Comparison of ENCODE assay signal across 8 cellular contexts in the genomic region with DNA sequence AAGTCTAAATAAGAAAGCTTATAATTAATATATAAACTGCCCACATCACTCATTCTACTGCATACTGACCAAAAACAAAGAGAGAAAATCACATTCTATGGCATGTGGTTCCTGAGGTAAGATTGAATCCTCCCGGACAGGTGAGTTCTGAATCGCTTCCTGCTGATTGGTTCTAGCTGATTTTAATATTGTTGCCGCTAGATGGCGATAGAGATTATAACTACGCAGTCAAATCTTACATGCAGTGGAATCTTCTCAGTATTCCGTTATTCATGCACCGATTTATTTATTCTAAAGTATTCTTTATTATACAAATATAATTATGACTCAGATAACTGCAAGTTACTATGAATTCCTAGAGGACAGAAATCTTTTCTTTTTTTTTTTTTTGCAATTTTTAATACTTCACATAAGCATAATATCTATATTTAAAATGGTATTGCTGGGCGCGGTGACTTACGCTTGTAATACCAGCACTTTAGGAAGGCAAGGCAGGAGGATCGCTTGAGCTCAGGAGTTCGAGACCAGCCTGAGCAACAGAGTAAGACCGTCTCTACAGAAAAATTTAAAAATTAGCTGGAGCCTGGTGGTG. TPM values are rescaled to one million over a fixed set of nuclear protein-coding genes. Genes with fewer than 3 reads are reported as not detected.
DNase-seq lines count a peak whose midpoint lies in the region; ATAC-seq, FAIRE-seq and TF ChIP-seq lines count a peak whose summit lies in the region.

No MANE protein-coding gene starts in this region.

- H3K27ac ChIP-seq in A549 = no peak overlapping the region
- H3K27ac ChIP-seq in HEK293 (ENCODE audit: extremely low read depth, low read depth, low read length) = no peak overlapping the region
- H3K27ac ChIP-seq in mesenchymal stem cell (ENCODE audit: low read length, poor library complexity, severe bottlenecking) = no peak overlapping the region

- H3K79me2 ChIP-seq in Loucy (ENCODE audit: insufficient read depth, low read length) = no peaks in the 10 kb centered on the region

- WGBS in A549 (ENCODE audit: missing lambda C conversion rate) = 23% methylated on average over 13 of the region's 13 CpGs
- WGBS in mesenchymal stem cell = 51% methylated on average over 8 of the region's 13 CpGs

- no peak overlapping the region for H3K4me3 ChIP-seq in A549
- H3K4me3 ChIP-seq in GM06990 (replicated peaks; ENCODE audit: low read depth, low read length) = no peak overlapping the region
- no peak overlapping the region for H3K4me3 ChIP-seq in HEK293 (ENCODE audit: low read depth, low read length)
- H3K4me3 ChIP-seq in Loucy (ENCODE audit: low read length, poor library complexity, severe bottlenecking) = no peak overlapping the region
- no peak overlapping the region for H3K4me3 ChIP-seq in mesenchymal stem cell (ENCODE audit: insufficient read depth in 1 of 2, low read depth in 1 of 2, low read length in 2 of 2)

- DNase-seq in A549 (ENCODE audit: low read depth in 1 of 2, low spot score in 1 of 2) (peak; percentile 70 to 71), GM06990 (ENCODE audit: extremely low read depth, insufficient read length) (peak; percentile 15), RPMI7951 (ENCODE audit: low read depth) (peak; percentile 63), mesenchymal stem cell (peak; percentile 61)
- peak; percentile 45 to 55 (median 47) for DNase-seq in effector memory CD8-positive, alpha-beta T cell

- H3K9ac ChIP-seq in Loucy (ENCODE audit: low read depth, low read length, poor library complexity, severe bottlenecking) (no peak overlapping the region), mesenchymal stem cell (ENCODE audit: low read length) (no peak overlapping the region)

- CTCF ChIA-PET in A549 (lab: Yijun Ruan, JAX) = interaction anchor here (0.6 to 7.3 kb wide), 34 partner anchors 9 to 1739 kb away, joined by 3 to 128 read pairs (median 4); a partner anchor contains a TSS
- CTCF ChIA-PET in HEK293 (lab: Yijun Ruan, JAX) = interaction anchor here (0.5 to 5.6 kb wide), 36 partner anchors 8 to 1208 kb away, joined by 3 to 84 read pairs (median 4); a partner anchor contains a TSS

- no peak for FAIRE-seq in A549 (lab: Jason Lieb, UNC)

- no peak overlapping the region for H2AK5ac ChIP-seq in mesenchymal stem cell (ENCODE audit: low read length, severe bottlenecking)

- peaks cover 3 to 4% of the 10 kb centered on the region in 2 donors for H3K4me1 Mint-ChIP-seq in effector memory CD8-positive, alpha-beta T cell (ENCODE audit: low read depth in 2 of 2)

- H3K14ac ChIP-seq in mesenchymal stem cell (ENCODE audit: low read length in 2 of 2) = no peak overlapping the region

- TF ChIP-seq EP300 in A549 (IDR thresholded peaks at IDR 0.05) = no peak

- H4K8ac ChIP-seq in mesenchymal stem cell (ENCODE audit: low read length) = no peak overlapping the region

- H3K27me3 Mint-ChIP-seq in effector memory CD8-positive, alpha-beta T cell = peaks cover 12 to 23% of the 10 kb centered on the region in 2 donors

- 0 out of 2 replicates have a peak, but pooled peaks cover 2% of the 10 kb centered on the region for H3F3A ChIP-seq in Loucy (ENCODE audit: low read depth)

- H2BK5ac ChIP-seq in mesenchymal stem cell (ENCODE audit: low read depth, low read length, poor library complexity, severe bottlenecking) = no peak overlapping the region

- no peak overlapping the region for H3K23ac ChIP-seq in mesenchymal stem cell (ENCODE audit: low read length in 2 of 2)

- no peak overlapping the region for H3K18ac ChIP-seq in mesenchymal stem cell (ENCODE audit: low read depth in 1 of 2, low read length in 2 of 2)

- H3K4ac ChIP-seq in mesenchymal stem cell (ENCODE audit: low read depth in 1 of 2, low read length in 2 of 2) = no peak overlapping the region

- no peak overlapping the region for H3K4me3 Mint-ChIP-seq in effector memory CD8-positive, alpha-beta T cell

- no peaks in the 10 kb centered on the region for H3K9me2 ChIP-seq in Loucy (replicated peaks; ENCODE audit: low read depth, low read length)

- H3K36me3 ChIP-seq in GM06990 (ENCODE audit: control insufficient read depth, insufficient read depth, low read length) (no peaks in the 10 kb centered on the region), HEK293 (ENCODE audit: control insufficient read depth in 2 of 2, insufficient read depth in 1 of 2, low read length in 2 of 2) (no peaks in the 10 kb centered on the region), Loucy (ENCODE audit: insufficient read depth, low read length) (no peaks in the 10 kb centered on the region), mesenchymal stem cell (ENCODE audit: control insufficient read depth in 1 of 2, insufficient read depth in 2 of 2, low read depth in 1 of 2, low read length in 2 of 2) (no peaks in the 10 kb centered on the region)

- peak; percentile 75 to 76 for TF ChIP-seq RAD21 in A549 (conservative IDR thresholded peaks at IDR 0.05 in 1 of 2, IDR thresholded peaks at IDR 0.05 in 1 of 2)

- POLR2A ChIA-PET in A549 (lab: Yijun Ruan, JAX) (interaction anchor here (0.6 kb wide), 1 partner anchor 678 kb away, joined by 3 read pairs; no protein-coding TSS in a partner anchor), HEK293 (lab: Yijun Ruan, JAX) (no interaction called here)

- no peak overlapping the region for H3K27ac Mint-ChIP-seq in effector memory CD8-positive, alpha-beta T cell

- H2BK120ac ChIP-seq in mesenchymal stem cell (ENCODE audit: low read depth, low read length) = no peak overlapping the region

- H2BK12ac ChIP-seq in mesenchymal stem cell (ENCODE audit: low read length in 2 of 2) = no peak overlapping the region

- H4K20me1 ChIP-seq in Loucy (ENCODE audit: insufficient read depth, low read length, poor library complexity, severe bottlenecking) = no peaks in the 10 kb centered on the region

- no peaks in the 10 kb centered on the region for H3K9me3 Mint-ChIP-seq in effector memory CD8-positive, alpha-beta T cell

- TF ChIP-seq CTCF in A549 (IDR thresholded peaks at IDR 0.05) (peak; percentile 91), GM06990 (IDR thresholded peaks at IDR 0.05; ENCODE audit: insufficient read depth, low read length, poor library complexity, severe bottlenecking) (peak; percentile 53), HEK293 (tag by site-specific recombination; IDR thresholded peaks at IDR 0.05) (peak; percentile 18; the same call in 1 of the 2 replicates), Loucy (conservative IDR thresholded peaks at IDR 0.05; ENCODE audit: low read length) (peak; percentile 79)

- ATAC-seq in A549 (peak; percentile 65 to 94; a peak in 3 of 6 replicates), HG03095 (IDR thresholded peaks at IDR 0.05; ENCODE audit: unreplicated experiment) (no peak)
- ATAC-seq in effector memory CD8-positive, alpha-beta T cell (replicated peaks) = peak; percentile 82

- no peak overlapping the region for H2AFZ ChIP-seq in Loucy (ENCODE audit: low read length)
- no peak overlapping the region for H2AFZ ChIP-seq in mesenchymal stem cell (ENCODE audit: low read depth, low read length)

- no peak overlapping the region for H2BK15ac ChIP-seq in mesenchymal stem cell (ENCODE audit: low read depth, poor library complexity, severe bottlenecking)

- H3K79me1 ChIP-seq in mesenchymal stem cell (replicated peaks; ENCODE audit: low read length, poor library complexity, severe bottlenecking) = no peaks in the 10 kb centered on the region

- H3K4me1 ChIP-seq in A549 (peaks cover 5% of the 10 kb centered on the region; the same call in 1 of the 3 replicates), HEK293 (ENCODE audit: control insufficient read depth, insufficient read depth, low read length) (no peaks in the 10 kb centered on the region), Loucy (ENCODE audit: insufficient read depth, low read length, poor library complexity, severe bottlenecking) (peaks cover 8% of the 10 kb centered on the region), mesenchymal stem cell (ENCODE audit: control insufficient read depth, insufficient read depth, low read depth, low read length) (no peaks in the 10 kb centered on the region)

- H3K9me3 ChIP-seq in A549 (no peaks in the 10 kb centered on the region), HEK293 (ENCODE audit: control insufficient read depth, insufficient read depth, low read depth, low read length) (no peaks in the 10 kb centered on the region), Loucy (ENCODE audit: insufficient read depth, low read depth, low read length) (no peaks in the 10 kb centered on the region), mesenchymal stem cell (ENCODE audit: control insufficient read depth, low read length) (no peaks in the 10 kb centered on the region)

- H4K91ac ChIP-seq in mesenchymal stem cell (ENCODE audit: low read length) = no peak overlapping the region

- H3K4me2 ChIP-seq in A549 = no peak overlapping the region
- peak overlapping the region; percentile 47 for H3K4me2 ChIP-seq in Loucy (ENCODE audit: low read depth, low read length, poor library complexity, severe bottlenecking)
- H3K4me2 ChIP-seq in mesenchymal stem cell (ENCODE audit: low read length, poor library complexity, severe bottlenecking) = no peak overlapping the region

- H3K27me3 ChIP-seq in GM06990 (replicated peaks; ENCODE audit: control insufficient read depth, insufficient read depth, low read length) (no peaks in the 10 kb centered on the region), Loucy (ENCODE audit: insufficient read depth, low read length, poor library complexity, severe bottlenecking) (no peaks in the 10 kb centered on the region), mesenchymal stem cell (ENCODE audit: control insufficient read depth in 1 of 2, insufficient read depth in 1 of 2, low read length in 2 of 2) (peaks cover 0 to 4% of the 10 kb centered on the region in 2 experiments)

- no peak for TF ChIP-seq POLR2A in A549 (IDR thresholded peaks at IDR 0.05; ENCODE audit: low read length)

- H3K36me3 Mint-ChIP-seq in effector memory CD8-positive, alpha-beta T cell (ENCODE audit: insufficient read depth) = no peaks in the 10 kb centered on the region

TF ChIP-seq in A549, 52 proteins besides CTCF, POLR2A, EP300 and RAD21 (continues in another document):
- TF ChIP-seq ZSCAN20 (CRISPR knock-in tag; IDR thresholded peaks at IDR 0.05) = no peak
- peak; percentile 80 for TF ChIP-seq SMC3 (IDR thresholded peaks at IDR 0.05)
- no peak for TF ChIP-seq RNF2 (IDR thresholded peaks at IDR 0.05; ENCODE audit: borderline replicate concordance, low read depth)

TF ChIP-seq in HEK293, 187 proteins besides CTCF, POLR2A, EP300 and RAD21:
- no peak for TF ChIP-seq ZNF707 (tag by site-specific recombination; IDR thresholded peaks at IDR 0.05)
- peak; percentile 59 for TF ChIP-seq ZNF654 (tag by site-specific recombination; IDR thresholded peaks at IDR 0.05; ENCODE audit: low read depth)

RNA-seq across cellular contexts. Expression of a gene that starts 24.2 kb away (rescaled TPM):
- 17.6 and 21.1 TPM in 2 replicates for polyA plus RNA-seq in A549 (2011; rRNA removed)
- 4.1 and 5.0 TPM in 2 replicates for polyA plus RNA-seq in A549 (2012; cell fraction: cytosol; rRNA removed)
- polyA plus RNA-seq in A549 (2012; cell fraction: nucleus; rRNA removed) = 2.3 and 2.9 TPM in 2 replicates
- polyA plus RNA-seq in A549 (2017; fragmentation: RNase III; extraction: RNeasy Plus Mini Kit Qiagen cat#74134 plus additional on column Dnase treatment) = 11.7 to 13.2 TPM (median 12.4 TPM) in 3 replicates
- 14.1 and 15.7 TPM in 2 replicates for polyA minus RNA-seq in A549 (2011; rRNA and poly(A)+ RNA removed)
- total RNA-seq in RPMI7951 (2014; rRNA removed; shearing (Covaris generic)) = 53.2 and 56.6 TPM in 2 replicates
- polyA plus RNA-seq in mesenchymal stem cell (2013, experiment 1 of 2) = 28.8 TPM
- 29.2 TPM for polyA plus RNA-seq in mesenchymal stem cell (2013, experiment 2 of 2)

Comparison
In these comparisons a context has a peak if more than half of its experiments do, and no peak if none do; other contexts are left out.
1. DNase-seq: peak in every context shown above with its lines; median percentile 70 in A549; 63 in RPMI7951; 61 in mesenchymal stem cell; 47 in effector memory CD8-positive, alpha-beta T cell; 15 in GM06990.
2. CTCF ChIP-seq: peak in every context shown above with its lines; median percentile 91 in A549; 79 in Loucy; 53 in GM06990; 18 in HEK293.